1 cellular context compared by ENCODE assay signal in genomic region chr9:129208191-129209091, GRCh38.
TF ChIP-seq lines count a peak whose summit lies in the region.

No MANE protein-coding gene starts in this region.

TF ChIP-seq in K562, 482 proteins besides CTCF, POLR2A, EP300 and RAD21 (continued from another document):
- TF ChIP-seq CEBPZ (IDR thresholded peaks at IDR 0.05; ENCODE audit: borderline replicate concordance, low read depth, low read length) = no peak
